Comparison of ENCODE assay signal across 24 cellular contexts in the genomic region with DNA sequence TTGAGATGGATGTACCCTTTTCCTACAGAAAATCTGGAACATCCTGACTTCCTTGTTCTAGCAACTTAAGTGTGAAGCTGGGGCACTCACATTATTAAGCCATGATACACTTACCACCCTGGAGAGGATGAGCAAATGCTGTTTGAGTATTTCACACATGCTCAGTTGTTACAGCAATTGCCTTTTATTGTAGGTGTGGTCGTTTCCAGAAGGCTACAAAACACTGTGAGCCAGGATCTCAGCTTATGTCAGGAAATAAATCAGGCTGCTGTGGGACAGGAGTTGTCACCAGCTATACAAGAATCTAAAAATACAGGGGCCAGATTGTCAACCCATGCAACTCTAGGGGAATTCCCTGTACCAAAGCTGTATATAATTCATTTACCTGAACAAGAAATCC.
DNase-seq lines count a peak whose midpoint lies in the region; ATAC-seq, FAIRE-seq and TF ChIP-seq lines count a peak whose summit lies in the region.
"Had no signal": no experiment of that assay in that cellular context is flagged by ENCODE, and none has a peak within 500 bp of the region (broad histone marks: within the 10 kb centered on the region; RNA-seq: fewer than 3 reads in every experiment).

No MANE protein-coding gene starts in this region.

- WGBS in endodermal cell (ENCODE audit: insufficient coverage in 1 of 2, insufficient read length in 1 of 2), 2 experiments, result 100% methylated on average over 1 of the region's 1 CpG

- H3K4me1 ChIP-seq in keratinocyte (ENCODE audit: control insufficient read depth, extremely low read depth, insufficient read depth, low read length) (no peaks in the 10 kb centered on the region), mucosa of descending colon (ENCODE audit: low read depth) (no peaks in the 10 kb centered on the region), endodermal cell (ENCODE audit: control insufficient read depth, insufficient read depth, low read length) (no peaks in the 10 kb centered on the region)
- H3K4me1 ChIP-seq: BE2C had no signal

- no peak overlapping the region for H3K27ac Mint-ChIP-seq in endodermal cell
- H3K27ac Mint-ChIP-seq: CD14-positive monocyte; CD4-positive, alpha-beta T cell; CD8-positive, alpha-beta memory T cell; GM23338; H9 had no signal

- H3K4me3 ChIP-seq in keratinocyte (ENCODE audit: control insufficient read depth in 2 of 3, extremely low read depth in 1 of 3, insufficient read depth in 2 of 3, low read depth in 1 of 3, low read length in 3 of 3) (no peak overlapping the region), mucosa of descending colon (no peak overlapping the region), endodermal cell (ENCODE audit: low read length) (no peak overlapping the region)
- H3K4me3 ChIP-seq: BLaER1 treated with 17β-estradiol and CSF1 and Interleukin-3, amounts not matched to agents 10 nM and 100 nM; GM23338 had no signal

- peaks cover 3% of the 10 kb centered on the region for H3K27me3 Mint-ChIP-seq in endodermal cell (ENCODE audit: insufficient read depth)

- no peak overlapping the region for H3K4me3 Mint-ChIP-seq in endodermal cell
- H3K4me3 Mint-ChIP-seq: CD14-positive monocyte; CD4-positive, alpha-beta T cell; CD8-positive, alpha-beta memory T cell; GM23338; H9 had no signal

- H3K4me1 Mint-ChIP-seq in endodermal cell, result no peaks in the 10 kb centered on the region
- H3K4me1 Mint-ChIP-seq: CD14-positive monocyte; CD8-positive, alpha-beta memory T cell had no signal

- no peaks in the 10 kb centered on the region for H3K79me2 ChIP-seq in keratinocyte (ENCODE audit: control insufficient read depth, insufficient read depth, low read length)

- no peaks in the 10 kb centered on the region for H3K9me1 ChIP-seq in keratinocyte (ENCODE audit: control insufficient read depth, extremely low read depth, insufficient read depth, low read length)

- TF ChIP-seq CTCF in keratinocyte (optimal IDR thresholded peaks at IDR 0.05 in 1 of 3, IDR thresholded peaks at IDR 0.05 in 1 of 3, conservative IDR thresholded peaks at IDR 0.05 in 1 of 3; ENCODE audit: extremely low read depth in 1 of 3, insufficient read depth in 2 of 3, low read length in 3 of 3) (no peak), mucosa of descending colon (IDR thresholded peaks at IDR 0.05) (no peak), endodermal cell (conservative IDR thresholded peaks at IDR 0.05) (no peak)

- H3K27ac ChIP-seq in keratinocyte (ENCODE audit: control insufficient read depth, insufficient read depth, low read length), result no peak overlapping the region
- no peak overlapping the region for H3K27ac ChIP-seq in endodermal cell (ENCODE audit: low read depth, low read length)
- H3K27ac ChIP-seq: 22Rv1; BLaER1 treated with 17β-estradiol and CSF1 and Interleukin-3, amounts not matched to agents 10 nM and 100 nM had no signal

- dilution Hi-C loops in keratinocyte (cut with MboI; ENCODE audit: extremely low pct_ligation_motif_present, low sequenced_read_pairs), result no loop called here

- ATAC-seq in mucosa of descending colon, result peak; percentile 91
- ATAC-seq in GM21576 (IDR thresholded peaks at IDR 0.05; ENCODE audit: unreplicated experiment), result no peak
- ATAC-seq: GM23338, HCT116 had no signal

- no peaks in the 10 kb centered on the region for H3K9me3 ChIP-seq in keratinocyte (ENCODE audit: control insufficient read depth, low read depth, low read length)
- H3K9me3 ChIP-seq in mucosa of descending colon, result no peaks in the 10 kb centered on the region
- H3K9me3 ChIP-seq in endodermal cell (ENCODE audit: control insufficient read depth, low read length), result no peaks in the 10 kb centered on the region
- H3K9me3 ChIP-seq: BE2C; BLaER1 treated with 17β-estradiol and CSF1 and Interleukin-3, amounts not matched to agents 10 nM and 100 nM had no signal

- intact Hi-C loops in mucosa of descending colon (cut with DNase I, micrococcal nuclease), result no loop called here

- H2AFZ ChIP-seq in keratinocyte (ENCODE audit: control insufficient read depth, low read length), result no peak overlapping the region
- H2AFZ ChIP-seq: GM23338 had no signal

- no peaks in the 10 kb centered on the region for H4K20me1 ChIP-seq in keratinocyte (ENCODE audit: control insufficient read depth, extremely low read depth, insufficient read depth, low read length)
- H4K20me1 ChIP-seq: BLaER1 treated with 17β-estradiol and CSF1 and Interleukin-3, amounts not matched to agents 10 nM and 100 nM had no signal

- H3K36me3 Mint-ChIP-seq in endodermal cell (ENCODE audit: low read depth), result no peaks in the 10 kb centered on the region
- H3K36me3 Mint-ChIP-seq: CD14-positive monocyte; CD8-positive, alpha-beta memory T cell had no signal

- H3K9me3 Mint-ChIP-seq in endodermal cell, result no peaks in the 10 kb centered on the region
- H3K9me3 Mint-ChIP-seq: CD4-positive, alpha-beta T cell; GM23338; H9 had no signal

- no peak overlapping the region for H3K4me2 ChIP-seq in keratinocyte (ENCODE audit: control insufficient read depth, extremely low read depth, insufficient read depth, low read depth, low read length)
- H3K4me2 ChIP-seq: BLaER1 treated with 17β-estradiol and CSF1 and Interleukin-3, amounts not matched to agents 10 nM and 100 nM; GM23338 had no signal

- FAIRE-seq in keratinocyte (lab: Jason Lieb, UNC), result peak; percentile 43
- FAIRE-seq: A204.1, D721Med, GM12891 had no signal

- H3K27me3 ChIP-seq in keratinocyte (ENCODE audit: control insufficient read depth, extremely low read depth, insufficient read depth, low read length), result no peaks in the 10 kb centered on the region
- H3K27me3 ChIP-seq in endodermal cell (ENCODE audit: control insufficient read depth, insufficient read depth, low read length, poor library complexity, severe bottlenecking), result no peaks in the 10 kb centered on the region
- H3K27me3 ChIP-seq: BE2C; BLaER1 treated with 17β-estradiol and CSF1 and Interleukin-3, amounts not matched to agents 10 nM and 100 nM had no signal

- DNase-seq in DMS153 (lab: John Stamatoyannopoulos, UW) (peak; percentile 13), DMS153 treated with DMSO at 0.1 percent for 48 hours (lab: John Stamatoyannopoulos, UW; ENCODE audit: unreplicated experiment) (no peak), keratinocyte (ENCODE audit: low read depth, low spot score) (no peak), mucosa of descending colon (peak in 1 of 3 donors; percentile 44), endodermal cell (no peak), NCI-H146 treated with DMSO at 0.1 percent for 48 hours (lab: John Stamatoyannopoulos, UW; ENCODE audit: unreplicated experiment) (no peak), NOMO-1 treated with DMSO at 0.1 percent for 48 hours (lab: John Stamatoyannopoulos, UW; ENCODE audit: unreplicated experiment) (no peak)
- DNase-seq: AML-193; BE2C; CD4-positive, alpha-beta T cell; CD8-positive, alpha-beta memory T cell; DMS 273 treated with DMSO at 0.1 percent for 48 hours; DMS79 treated with DMSO at 0.1 percent for 48 hours; GF-D8; H9 had no signal

- H3K9ac ChIP-seq in keratinocyte (ENCODE audit: control insufficient read depth, extremely low read depth, insufficient read depth, low read length) (no peak overlapping the region), endodermal cell (ENCODE audit: extremely low read depth, low read length, poor library complexity, severe bottlenecking) (no peak overlapping the region)
- H3K9ac ChIP-seq: BLaER1 treated with 17β-estradiol and CSF1 and Interleukin-3, amounts not matched to agents 10 nM and 100 nM had no signal

- H3K36me3 ChIP-seq in keratinocyte (ENCODE audit: control insufficient read depth in 2 of 2, extremely low read depth in 1 of 2, insufficient read depth in 2 of 2, low read length in 2 of 2), result no peaks in the 10 kb centered on the region
- no peaks in the 10 kb centered on the region for H3K36me3 ChIP-seq in mucosa of descending colon (ENCODE audit: low read depth)
- no peaks in the 10 kb centered on the region for H3K36me3 ChIP-seq in endodermal cell (ENCODE audit: control insufficient read depth, insufficient read depth, low read length)
- H3K36me3 ChIP-seq: BE2C; BLaER1 treated with 17β-estradiol and CSF1 and Interleukin-3, amounts not matched to agents 10 nM and 100 nM had no signal
